In genomic region chr3:122758877-122759670, GRCh38 we compare ENCODE assay signal across 16 cellular contexts. TPM values are rescaled to one million over a fixed set of nuclear protein-coding genes. Genes with fewer than 3 reads are reported as not detected.
DNase-seq lines count a peak whose midpoint lies in the region; ATAC-seq and TF ChIP-seq lines count a peak whose summit lies in the region.
"Had no signal": no experiment of that assay in that cellular context is flagged by ENCODE, and none has a peak within 500 bp of the region (broad histone marks: within the 10 kb centered on the region; RNA-seq: fewer than 3 reads in every experiment).

No MANE protein-coding gene starts in this region.

- peak; percentile 27 for ATAC-seq in naive thymus-derived CD4-positive, alpha-beta T cell

- DNase-seq in Caco-2 (no peak), HL-60 (ENCODE audit: low read depth in 1 of 2, low spot score in 1 of 2) (peak; percentile 48 to 70), epidermal melanocyte (ENCODE audit: insufficient read length, low spot score) (peak; percentile 25), NCI-H524 (lab: John Stamatoyannopoulos, UW) (no peak), NCI-H226 (no peak), middle frontal gyrus (ENCODE audit: extremely low spot score, low spot score) (no peak)
- DNase-seq in naive thymus-derived CD4-positive, alpha-beta T cell = no peak
- DNase-seq: KG1; NCI-H1436; NCI-H446 treated with DMSO at 0.1 percent for 48 hours; occipital lobe; stimulated activated naive CD4-positive, alpha-beta T cell treated with Interleukin-2 at 50 U/mL for 16 hours had no signal

- peak overlapping the region; percentile 74 for H3K27ac ChIP-seq in HL-60 (replicated peaks)
- no peak overlapping the region for H3K27ac ChIP-seq in naive thymus-derived CD4-positive, alpha-beta T cell (ENCODE audit: low read depth, low read length)
- H3K27ac ChIP-seq: ascending aorta had no signal

- H3K4me3 Mint-ChIP-seq in Caco-2 (ENCODE audit: unreplicated experiment) = no peak overlapping the region
- H3K4me3 Mint-ChIP-seq in naive thymus-derived CD4-positive, alpha-beta T cell = no peak overlapping the region
- H3K4me3 Mint-ChIP-seq: CD4-positive, CD25-positive, alpha-beta regulatory T cell had no signal

- peaks cover 22% of the 10 kb centered on the region for H3K36me3 Mint-ChIP-seq in Caco-2 (ENCODE audit: insufficient read depth, unreplicated experiment)
- H3K36me3 Mint-ChIP-seq in naive thymus-derived CD4-positive, alpha-beta T cell = peaks cover 6 to 44% (median 28%) of the 10 kb centered on the region in 5 donors

- peaks cover 60% of the 10 kb centered on the region for H3K4me1 ChIP-seq in Caco-2
- no peaks in the 10 kb centered on the region for H3K4me1 ChIP-seq in naive thymus-derived CD4-positive, alpha-beta T cell (ENCODE audit: control insufficient read depth in 2 of 2, insufficient read depth in 2 of 2, low read length in 2 of 2)
- H3K4me1 ChIP-seq: ascending aorta had no signal

- no peaks in the 10 kb centered on the region for H3K27me3 Mint-ChIP-seq in Caco-2 (ENCODE audit: insufficient read depth, unreplicated experiment)
- no peaks in the 10 kb centered on the region for H3K27me3 Mint-ChIP-seq in naive thymus-derived CD4-positive, alpha-beta T cell
- H3K27me3 Mint-ChIP-seq: CD4-positive, CD25-positive, alpha-beta regulatory T cell had no signal

- no peaks in the 10 kb centered on the region for H3K9me3 Mint-ChIP-seq in Caco-2 (ENCODE audit: unreplicated experiment)
- no peaks in the 10 kb centered on the region for H3K9me3 Mint-ChIP-seq in naive thymus-derived CD4-positive, alpha-beta T cell
- H3K9me3 Mint-ChIP-seq: activated T-helper 2 cell treated with anti-CD3 and anti-CD28 coated beads, Interferon-gamma antibody, Interleukin-2, Interleukin-4, amounts not matched to agents 10 μg/mL and 5 μg/mL and 100 μg/mL, durations not matched to agents 14 hours and 24 hours and 36 hours; CD4-positive, CD25-positive, alpha-beta regulatory T cell had no signal

- intact Hi-C loops in Caco-2 (cut with micrococcal nuclease; ENCODE audit: unreplicated experiment) = loop anchor here (5.0 to 10.0 kb wide), 3 partner anchors 77 to 197 kb away; partner anchors contain the start of genes DTX3L, PARP14 and PARP9
- intact Hi-C loops in naive thymus-derived CD4-positive, alpha-beta T cell (cut with micrococcal nuclease) = loop anchor here in 1 of 2 donors (10.0 kb wide), 2 partner anchors 106 to 186 kb away; no protein-coding TSS in a partner anchor

- H3K4me1 Mint-ChIP-seq in Caco-2 (ENCODE audit: low read depth, unreplicated experiment) = peaks cover 39% of the 10 kb centered on the region
- H3K4me1 Mint-ChIP-seq in naive thymus-derived CD4-positive, alpha-beta T cell = peaks cover 0 to 10% (median 0%) of the 10 kb centered on the region in 7 donors

- H3K27me3 ChIP-seq in Caco-2 (replicated peaks; ENCODE audit: control insufficient read depth, insufficient read depth, low read length) (no peaks in the 10 kb centered on the region), HL-60 (ENCODE audit: insufficient read depth, poor library complexity, severe bottlenecking) (no peaks in the 10 kb centered on the region)
- no peaks in the 10 kb centered on the region for H3K27me3 ChIP-seq in naive thymus-derived CD4-positive, alpha-beta T cell (ENCODE audit: control insufficient read depth in 2 of 2, insufficient read depth in 2 of 2, low read length in 2 of 2)
- H3K27me3 ChIP-seq: ascending aorta had no signal

- H3K4me3 ChIP-seq in Caco-2 (ENCODE audit: low read depth, low read length) = no peak overlapping the region
- H3K4me3 ChIP-seq in HL-60 (replicated peaks; ENCODE audit: insufficient read depth, low read length) = no peak overlapping the region
- no peak overlapping the region for H3K4me3 ChIP-seq in naive thymus-derived CD4-positive, alpha-beta T cell (ENCODE audit: low read length)
- H3K4me3 ChIP-seq: ascending aorta, skin epidermis had no signal

- POLR2A ChIA-PET in Caco-2 (lab: Charles Lee) = no interaction called here
- POLR2A ChIA-PET in naive thymus-derived CD4-positive, alpha-beta T cell (lab: Charles Lee) = no interaction called here

- H3K27ac Mint-ChIP-seq in Caco-2 (ENCODE audit: unreplicated experiment) = peak overlapping the region; percentile 63
- peak overlapping the region in 1 of 9 donors; percentile 10 for H3K27ac Mint-ChIP-seq in naive thymus-derived CD4-positive, alpha-beta T cell
- H3K27ac Mint-ChIP-seq: activated T-helper 2 cell treated with anti-CD3 and anti-CD28 coated beads, Interferon-gamma antibody, Interleukin-2, Interleukin-4, amounts not matched to agents 10 μg/mL and 5 μg/mL and 100 μg/mL, durations not matched to agents 14 hours and 24 hours and 36 hours had no signal

- no peaks in the 10 kb centered on the region for H3K9me3 ChIP-seq in Caco-2
- H3K9me3 ChIP-seq in naive thymus-derived CD4-positive, alpha-beta T cell (ENCODE audit: control insufficient read depth in 2 of 3, low read length in 3 of 3) = no peaks in the 10 kb centered on the region
- H3K9me3 ChIP-seq: ascending aorta had no signal

- TF ChIP-seq CTCF in Caco-2 (IDR thresholded peaks at IDR 0.05; ENCODE audit: insufficient read depth in 1 of 2, low read depth in 1 of 2, low read length in 1 of 2, severe bottlenecking in 1 of 2, unreplicated experiment in 1 of 2) (no peak), HL-60 (IDR thresholded peaks at IDR 0.05; ENCODE audit: insufficient read depth, low read length) (no peak)

- no TSS peak for BruUV-seq in Caco-2 (replicated peaks; lab: Mats Ljungman, UMichigan)

- CTCF ChIA-PET in Caco-2 (lab: Charles Lee) = no interaction called here
- CTCF ChIA-PET in naive thymus-derived CD4-positive, alpha-beta T cell (lab: Charles Lee) = no interaction called here

- no peaks in the 10 kb centered on the region for H3K36me3 ChIP-seq in Caco-2 (ENCODE audit: control insufficient read depth, insufficient read depth, low read length)
- H3K36me3 ChIP-seq in naive thymus-derived CD4-positive, alpha-beta T cell (ENCODE audit: control insufficient read depth in 2 of 3, insufficient read depth in 3 of 3, low read length in 3 of 3) = peaks cover 0 to 11% (median 6%) of the 10 kb centered on the region in 3 experiments

RNA-seq across cellular contexts. Expression of gene HSPBAP1, which starts 34.6 kb away (rescaled TPM):
- 9.9 and 13.1 TPM in 2 replicates for total RNA-seq in Caco-2 (2022)
- 10 to 100 TPM in 4 of 5 experiments, 1 to 10 TPM in 1; 9.0 to 31.5 (median 23.3) TPM for total RNA-seq in naive thymus-derived CD4-positive, alpha-beta T cell
- 10 to 100 TPM in 1 of 2 donors, 1 to 10 TPM in 1; 7.1 to 11.1 TPM for polyA plus RNA-seq in naive thymus-derived CD4-positive, alpha-beta T cell

RNA-seq across cellular contexts. Expression of gene SLC49A4, which starts 35.8 kb away (rescaled TPM):
- total RNA-seq in Caco-2 (2022) = 35.0 and 41.6 TPM in 2 replicates
- 10 to 100 TPM in 1 of 5 experiments, 1 to 10 TPM in 4; 2.8 to 12.9 (median 8.4) TPM for total RNA-seq in naive thymus-derived CD4-positive, alpha-beta T cell
- polyA plus RNA-seq in naive thymus-derived CD4-positive, alpha-beta T cell = 1 to 10 TPM; 1.9 to 2.1 TPM

Comparison
In these comparisons a context has a peak if more than half of its experiments do, and no peak if none do; other contexts are left out.
1. DNase-seq: peak in HL-60 (2 of 2) and epidermal melanocyte (single experiment); none in Caco-2 (0 of 2), naive thymus-derived CD4-positive, alpha-beta T cell (0 of 9), NCI-H524 (0 of 2), NCI-H226 (single experiment) and middle frontal gyrus (single experiment).